Comparison of ENCODE assay signal across 12 cellular contexts in the genomic region with DNA sequence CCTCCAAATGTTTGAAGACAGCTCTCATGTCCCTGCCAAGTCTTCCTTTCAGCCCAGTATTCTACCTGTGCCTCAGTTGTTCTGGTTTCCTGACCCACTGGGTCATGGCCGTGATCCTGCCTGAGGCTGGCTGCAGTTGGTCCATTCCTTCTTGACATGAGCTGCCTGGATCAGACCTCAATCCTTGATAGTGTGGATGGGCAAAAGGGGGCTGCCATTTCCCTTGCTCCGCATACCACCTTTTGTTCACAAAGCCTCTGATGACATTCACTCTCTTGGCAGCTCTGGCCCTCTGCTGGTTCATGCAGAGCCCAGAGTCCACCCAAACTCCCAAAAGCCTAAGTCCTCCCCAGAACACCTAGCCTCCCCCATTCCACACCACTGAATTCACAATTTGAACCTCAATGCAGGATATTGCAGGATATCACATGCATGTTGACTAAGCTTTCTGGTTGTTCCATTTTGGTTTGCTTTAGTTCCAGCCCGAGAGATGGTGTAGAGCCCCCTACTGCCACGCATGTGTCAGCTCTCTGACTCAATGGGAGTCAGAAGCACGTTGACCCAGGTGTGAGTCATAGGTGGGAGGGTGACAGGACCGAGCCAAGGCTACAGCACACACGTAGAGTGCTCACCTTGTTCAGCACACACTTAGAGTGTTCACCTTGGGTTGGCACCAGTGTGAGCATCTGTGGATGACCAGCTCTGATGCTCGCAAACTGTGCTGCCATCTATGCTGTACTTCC.
DNase-seq lines count a peak whose midpoint lies in the region; ATAC-seq and TF ChIP-seq lines count a peak whose summit lies in the region.
"Had no signal": no experiment of that assay in that cellular context is flagged by ENCODE, and none has a peak within 500 bp of the region (broad histone marks: within the 10 kb centered on the region; RNA-seq: fewer than 3 reads in every experiment).

No MANE protein-coding gene starts in this region.

- H3K27me3 ChIP-seq in SK-N-SH (ENCODE audit: insufficient read depth) (no peaks in the 10 kb centered on the region; the same call in 1 of the 2 replicates), body of pancreas (no peaks in the 10 kb centered on the region)

- no peak overlapping the region for H3K27ac ChIP-seq in SK-N-SH (ENCODE audit: low read depth in 2 of 2, low read length in 1 of 2)
- no peak overlapping the region for H3K27ac ChIP-seq in body of pancreas
- H3K27ac ChIP-seq: SK-N-MC had no signal

- peaks cover 7% of the 10 kb centered on the region for H3K4me1 Mint-ChIP-seq in activated naive CD8-positive, alpha-beta T cell treated with anti-CD3 and anti-CD28 coated beads, Interleukin-2, amount 50 U/mL, for 24 hours

- no peak for TF ChIP-seq POLR2A in body of pancreas (IDR thresholded peaks at IDR 0.05)

- CTCF ChIA-PET in SK-N-SH (lab: Yijun Ruan, JAX) = interaction anchor here (1.0 to 1.4 kb wide), 3 partner anchors 151 to 295 kb away, joined by 4 to 6 read pairs (median 4); no protein-coding TSS in a partner anchor

- TF ChIP-seq CTCF in GM12864 (IDR thresholded peaks at IDR 0.05; ENCODE audit: low read depth, low read length, missing control alignments) (no peak), SK-N-SH (IDR thresholded peaks at IDR 0.05) (no peak), body of pancreas (IDR thresholded peaks at IDR 0.05) (no peak)

- H3K9me3 ChIP-seq in SK-N-SH (no peaks in the 10 kb centered on the region), body of pancreas (no peaks in the 10 kb centered on the region)

- no peaks in the 10 kb centered on the region; a peak in 1 of 4 replicates for H3K4me1 ChIP-seq in SK-N-SH (ENCODE audit: control insufficient read depth in 1 of 2, insufficient read depth in 2 of 2, low read depth in 1 of 2, low read length in 1 of 2)
- H3K4me1 ChIP-seq in body of pancreas = no peaks in the 10 kb centered on the region

- no peak for TF ChIP-seq RAD21 in SK-N-SH (IDR thresholded peaks at IDR 0.05; ENCODE audit: low read length)

- POLR2A ChIA-PET in SK-N-SH (lab: Yijun Ruan, JAX) = no interaction called here

- no peaks in the 10 kb centered on the region for H3K79me2 ChIP-seq in SK-N-SH (ENCODE audit: insufficient read depth)

- peaks cover 10% of the 10 kb centered on the region for H3K27me3 Mint-ChIP-seq in activated naive CD8-positive, alpha-beta T cell treated with anti-CD3 and anti-CD28 coated beads, Interleukin-2, amount 50 U/mL, for 24 hours

- H3K36me3 ChIP-seq in SK-N-SH (replicated peaks in 1 of 2; ENCODE audit: control insufficient read depth in 1 of 2, insufficient read depth in 2 of 2, low read length in 1 of 2) (no peaks in the 10 kb centered on the region), body of pancreas (replicated peaks in 1 of 2; ENCODE audit: insufficient read depth in 1 of 2, low read depth in 2 of 2) (no peaks in the 10 kb centered on the region)

- peak; percentile 96 for ATAC-seq in activated naive CD8-positive, alpha-beta T cell treated with anti-CD3 and anti-CD28 coated beads, Interleukin-2, amount 50 U/mL, for 24 hours
- no peak for ATAC-seq in HG03521 (IDR thresholded peaks at IDR 0.05; ENCODE audit: unreplicated experiment)
- no peak for ATAC-seq in body of pancreas

- no peak overlapping the region for H3K4me2 ChIP-seq in SK-N-SH

- no peak overlapping the region for H3K4me3 Mint-ChIP-seq in activated naive CD8-positive, alpha-beta T cell treated with anti-CD3 and anti-CD28 coated beads, Interleukin-2, amount 50 U/mL, for 24 hours

- intact Hi-C loops in body of pancreas (cut with DNase I) = loop anchor here (10.0 kb wide), 1 partner anchor 149 kb away; no protein-coding TSS in a partner anchor

- no peak overlapping the region for H2AFZ ChIP-seq in SK-N-SH (ENCODE audit: low read depth)

- no peaks in the 10 kb centered on the region for H3K9me2 ChIP-seq in SK-N-SH

- DNase-seq in GM12864 (ENCODE audit: low read depth) = peak; percentile 8
- peak; percentile 16 for DNase-seq in HS-5 (ENCODE audit: low read depth)
- peak; percentile 34 for DNase-seq in activated naive CD8-positive, alpha-beta T cell treated with anti-CD3 and anti-CD28 coated beads, Interleukin-2, amount 50 U/mL, for 24 hours
- DNase-seq in stimulated activated CD4-positive, alpha-beta T cell treated with anti-CD3 and anti-CD28 coated beads, Interleukin-15, amount 100 ng/mL, for 24 hours = peak; percentile 51
- DNase-seq in SK-N-SH = no peak
- DNase-seq in body of pancreas = no peak
- DNase-seq in hepatic stellate cell (ENCODE audit: low spot score) = no peak
- DNase-seq: NCI-H510A; stimulated activated naive CD4-positive, alpha-beta T cell had no signal

- H3K4me3 ChIP-seq in GM12864 (ENCODE audit: low read depth, low read length) = no peak overlapping the region
- H3K4me3 ChIP-seq in SK-N-SH (ENCODE audit: low read depth in 2 of 2, low read length in 1 of 2) = no peak overlapping the region
- no peak overlapping the region for H3K4me3 ChIP-seq in body of pancreas
- H3K4me3 ChIP-seq: lung, SK-N-MC had no signal

- H3K36me3 Mint-ChIP-seq in activated naive CD8-positive, alpha-beta T cell treated with anti-CD3 and anti-CD28 coated beads, Interleukin-2, amount 50 U/mL, for 24 hours (ENCODE audit: low read depth) = no peaks in the 10 kb centered on the region

- no peaks in the 10 kb centered on the region for H3F3A ChIP-seq in SK-N-SH (replicated peaks; ENCODE audit: insufficient read depth)

- no peaks in the 10 kb centered on the region for H4K20me1 ChIP-seq in SK-N-SH (ENCODE audit: insufficient read depth)

- no peaks in the 10 kb centered on the region for H3K9me3 Mint-ChIP-seq in activated naive CD8-positive, alpha-beta T cell treated with anti-CD3 and anti-CD28 coated beads, Interleukin-2, amount 50 U/mL, for 24 hours

- WGBS in SK-N-SH (ENCODE audit: low lambda C conversion rate) = 52% methylated on average over 5 of the region's 8 CpGs
- WGBS in body of pancreas, 2 donors = 68 to 73% methylated on average over 8 of the region's 8 CpGs

- no peak overlapping the region for H3K9ac ChIP-seq in SK-N-SH

- no peak for TF ChIP-seq EP300 in SK-N-SH (IDR thresholded peaks at IDR 0.05; ENCODE audit: borderline replicate concordance in 1 of 2, low read depth in 1 of 2, low read length in 1 of 2)

- no peak overlapping the region for H3K27ac Mint-ChIP-seq in activated naive CD8-positive, alpha-beta T cell treated with anti-CD3 and anti-CD28 coated beads, Interleukin-2, amount 50 U/mL, for 24 hours

TF ChIP-seq in SK-N-SH, 30 proteins besides CTCF, POLR2A, EP300 and RAD21:
- TF ChIP-seq, protein P1, sequence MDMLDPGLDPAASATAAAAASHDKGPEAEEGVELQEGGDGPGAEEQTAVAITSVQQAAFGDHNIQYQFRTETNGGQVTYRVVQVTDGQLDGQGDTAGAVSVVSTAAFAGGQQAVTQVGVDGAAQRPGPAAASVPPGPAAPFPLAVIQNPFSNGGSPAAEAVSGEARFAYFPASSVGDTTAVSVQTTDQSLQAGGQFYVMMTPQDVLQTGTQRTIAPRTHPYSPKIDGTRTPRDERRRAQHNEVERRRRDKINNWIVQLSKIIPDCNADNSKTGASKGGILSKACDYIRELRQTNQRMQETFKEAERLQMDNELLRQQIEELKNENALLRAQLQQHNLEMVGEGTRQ (IDR thresholded peaks at IDR 0.05; ENCODE audit: borderline replicate concordance, low read depth, low read length) = no peak
- TF ChIP-seq YY1 (IDR thresholded peaks at IDR 0.05; ENCODE audit: low read depth) (no peak), GATA2 (CRISPR knock-in tag; IDR thresholded peaks at IDR 0.05) (no peak), MXI1 (IDR thresholded peaks at IDR 0.05; ENCODE audit: low read depth, low read length) (no peak), POLR2AphosphoS5 (IDR thresholded peaks at IDR 0.05; ENCODE audit: low read depth, low read length) (no peak)
- TF ChIP-seq, protein P2, sequence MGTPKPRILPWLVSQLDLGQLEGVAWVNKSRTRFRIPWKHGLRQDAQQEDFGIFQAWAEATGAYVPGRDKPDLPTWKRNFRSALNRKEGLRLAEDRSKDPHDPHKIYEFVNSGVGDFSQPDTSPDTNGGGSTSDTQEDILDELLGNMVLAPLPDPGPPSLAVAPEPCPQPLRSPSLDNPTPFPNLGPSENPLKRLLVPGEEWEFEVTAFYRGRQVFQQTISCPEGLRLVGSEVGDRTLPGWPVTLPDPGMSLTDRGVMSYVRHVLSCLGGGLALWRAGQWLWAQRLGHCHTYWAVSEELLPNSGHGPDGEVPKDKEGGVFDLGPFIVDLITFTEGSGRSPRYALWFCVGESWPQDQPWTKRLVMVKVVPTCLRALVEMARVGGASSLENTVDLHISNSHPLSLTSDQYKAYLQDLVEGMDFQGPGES (IDR thresholded peaks at IDR 0.05; ENCODE audit: low read depth, low read length) = no peak

Comparison
In these comparisons a context has a peak if more than half of its experiments do, and no peak if none do; other contexts are left out.
1. DNase-seq: peak in GM12864 (single experiment), HS-5 (single experiment), activated naive CD8-positive, alpha-beta T cell treated with anti-CD3 and anti-CD28 coated beads, Interleukin-2, amount 50 U/mL, for 24 hours (single experiment) and stimulated activated CD4-positive, alpha-beta T cell treated with anti-CD3 and anti-CD28 coated beads, Interleukin-15, amount 100 ng/mL, for 24 hours (single experiment); none in SK-N-SH (single experiment), body of pancreas (0 of 4) and hepatic stellate cell (single experiment).